Comparison of ENCODE assay signal across 38 cellular contexts in genomic region chr22:45265546-45265945, GRCh38. TPM values are rescaled to one million over a fixed set of nuclear protein-coding genes. Genes with fewer than 3 reads are reported as not detected.
"Had no signal": no experiment of that assay in that cellular context is flagged by ENCODE, and none has a peak within 500 bp of the region (broad histone marks: within the 10 kb centered on the region; RNA-seq: fewer than 3 reads in every experiment).

No MANE protein-coding gene starts in this region.

- H3K4me3 ChIP-seq: ascending aorta, esophagus squamous epithelium, gastroesophageal sphincter, ovary, smooth muscle cell, upper lobe of left lung had no signal

- ATAC-seq: activated CD4-positive, CD25-positive, alpha-beta regulatory T cell treated with anti-CD3 and anti-CD28 coated beads, Interleukin-2, amount 50 U/mL, for 24 hours; activated naive CD4-positive, alpha-beta T cell treated with anti-CD3 and anti-CD28 coated beads, Interleukin-2, amount 50 U/mL, for 72 hours; gastroesophageal sphincter; left colon; sciatic nerve; stimulated activated memory B cell treated with anti-CD40 and anti-IgM and Interleukin-4, amounts not matched to agents 10 μg/mL and 1 μg/mL and 100 μg/mL, for 72 hours; stimulated activated naive CD8-positive, alpha-beta T cell treated with anti-CD3 and anti-CD28 coated beads, Interleukin-15, amount 100 ng/mL, for 72 hours had no signal

- H3K4me3 Mint-ChIP-seq: mesothelial cell of epicardium; nephron progenitor cell; stimulated activated memory B cell treated with anti-CD40 and anti-IgM and Interleukin-4, amounts not matched to agents 10 μg/mL and 1 μg/mL and 100 μg/mL, for 72 hours; stimulated activated naive CD8-positive, alpha-beta T cell treated with anti-CD3 and anti-CD28 coated beads, Interleukin-15, amount 100 ng/mL, for 72 hours; T-helper 1 cell treated with Interleukin-12 subunit alpha and Interleukin-12 subunit beta and Interleukin-4 antibody, amounts not matched to agents 30 μg/mL and 1 μg/mL, for 36 hours had no signal

- FAIRE-seq: endometrium, kidney had no signal

- H3K27ac ChIP-seq: ascending aorta, brain microvascular endothelial cell, epithelial cell of prostate, esophagus squamous epithelium, gastroesophageal sphincter, ovary, upper lobe of left lung, WERI-Rb-1 had no signal

- DNase-seq: activated CD4-positive, alpha-beta T cell treated with anti-CD3 and anti-CD28 coated beads for 48 hours; activated CD4-positive, alpha-beta T cell treated with anti-CD3 and anti-CD28 coated beads, Interleukin-2, amount 50 U/mL, for 48 hours; activated CD8-positive, alpha-beta memory T cell treated with anti-CD3 and anti-CD28 coated beads for 24 hours; activated CD8-positive, alpha-beta memory T cell treated with anti-CD3 and anti-CD28 coated beads, Interleukin-2, amount 50 U/mL, for 4 hours; activated gamma-delta T cell treated with Interleukin-2 at 50 U/mL for 16 hours; activated T-cell treated with anti-CD3 and anti-CD28 coated beads, Interleukin-2, amount 50 U/mL, for 1 hour; brain microvascular endothelial cell; dermis blood vessel endothelial cell; effector CD8-positive, alpha-beta T cell; esophagus squamous epithelium; hippocampal formation; kidney; left colon; naive B cell; nephron progenitor cell; ovary; retina; stimulated activated CD4-positive, alpha-beta T cell treated with anti-CD3 and anti-CD28 coated beads, Interleukin-1b, Interleukin-23, amount 100 ng/mL, for 48 hours; stimulated activated CD4-positive, alpha-beta T cell treated with anti-CD3 and anti-CD28 coated beads, Interleukin-4, amount 100 ng/mL, for 4 hours; stimulated activated CD8-positive, alpha-beta memory T cell treated with anti-CD3 and anti-CD28 coated beads, Interleukin-4, amount 100 ng/mL, for 48 hours; stimulated activated naive CD8-positive, alpha-beta T cell treated with anti-CD3 and anti-CD28 coated beads, Interleukin-15, amount 100 ng/mL, for 72 hours; substantia nigra; SW 1271; T-helper 9 cell; upper lobe of left lung; WERI-Rb-1 had no signal

- H3K27me3 ChIP-seq: ascending aorta, brain microvascular endothelial cell, esophagus squamous epithelium, gastroesophageal sphincter, ovary, upper lobe of left lung had no signal

- H3K9me3 Mint-ChIP-seq: activated naive CD4-positive, alpha-beta T cell treated with anti-CD3 and anti-CD28 coated beads, Interleukin-2, amount 50 U/mL, for 72 hours; mesothelial cell of epicardium; naive B cell; nephron progenitor cell; stimulated activated memory B cell treated with anti-CD40 and anti-IgM and Interleukin-4, amounts not matched to agents 10 μg/mL and 1 μg/mL and 100 μg/mL, for 72 hours; stimulated activated naive CD8-positive, alpha-beta T cell treated with anti-CD3 and anti-CD28 coated beads, Interleukin-15, amount 100 ng/mL, for 72 hours; T-helper 1 cell treated with Interleukin-12 subunit alpha and Interleukin-12 subunit beta and Interleukin-4 antibody, amounts not matched to agents 30 μg/mL and 1 μg/mL, for 36 hours had no signal

- H3K4me2 ChIP-seq: smooth muscle cell had no signal

- H3K27ac Mint-ChIP-seq: activated naive CD4-positive, alpha-beta T cell treated with anti-CD3 and anti-CD28 coated beads, Interleukin-2, amount 50 U/mL, for 72 hours; mesothelial cell of epicardium; nephron progenitor cell; progenitor cell of endocrine pancreas; stimulated activated memory B cell treated with anti-CD40 and anti-IgM and Interleukin-4, amounts not matched to agents 10 μg/mL and 1 μg/mL and 100 μg/mL, for 72 hours; T-helper 1 cell treated with Interleukin-12 subunit alpha and Interleukin-12 subunit beta and Interleukin-4 antibody, amounts not matched to agents 30 μg/mL and 1 μg/mL, for 36 hours had no signal

- H3K36me3 Mint-ChIP-seq: activated naive CD4-positive, alpha-beta T cell treated with anti-CD3 and anti-CD28 coated beads, Interleukin-2, amount 50 U/mL, for 72 hours; mesothelial cell of epicardium; naive B cell; stimulated activated memory B cell treated with anti-CD40 and anti-IgM and Interleukin-4, amounts not matched to agents 10 μg/mL and 1 μg/mL and 100 μg/mL, for 72 hours had no signal

- H3K36me3 ChIP-seq: ascending aorta, brain microvascular endothelial cell, esophagus squamous epithelium, gastroesophageal sphincter, ovary, upper lobe of left lung, WERI-Rb-1 had no signal

- H3K9me3 ChIP-seq: ascending aorta, esophagus squamous epithelium, gastroesophageal sphincter, ovary, upper lobe of left lung had no signal

RNA-seq across cellular contexts. Expression of gene UPK3A, which starts 19.2 kb away (rescaled TPM):
- total RNA-seq: activated naive CD4-positive, alpha-beta T cell treated with anti-CD3 and anti-CD28 coated beads, Interleukin-2, amount 50 U/mL, for 72 hours; ascending aorta; dermis blood vessel endothelial cell; esophagus squamous epithelium; gastroesophageal sphincter; kidney; ovary; sciatic nerve; smooth muscle cell had no signal
